Comparison of ENCODE assay signal across 13 cellular contexts in genomic region chrX:9882669-9883446, GRCh38.
DNase-seq lines count a peak whose midpoint lies in the region; ATAC-seq and TF ChIP-seq lines count a peak whose summit lies in the region.
"Had no signal": no experiment of that assay in that cellular context is flagged by ENCODE, and none has a peak within 500 bp of the region (broad histone marks: within the 10 kb centered on the region; RNA-seq: fewer than 3 reads in every experiment).

No MANE protein-coding gene starts in this region.

- H3K27ac ChIP-seq in HEK293 (ENCODE audit: extremely low read depth, low read depth, low read length): no peak overlapping the region

- H3K4me1 Mint-ChIP-seq in activated CD4-positive, alpha-beta T cell treated with anti-CD3 and anti-CD28 coated beads, Interleukin-2, amount 10 ng/mL, durations not matched to agents 7 days and 5 days: no peaks in the 10 kb centered on the region
- H3K4me1 Mint-ChIP-seq: activated CD4-positive, alpha-beta memory T cell treated with anti-CD3 and anti-CD28 coated beads, Interleukin-2, amount 10 ng/mL, durations not matched to agents 7 days and 5 days had no signal

- no peaks in the 10 kb centered on the region for H3K27me3 Mint-ChIP-seq in activated CD4-positive, alpha-beta T cell treated with anti-CD3 and anti-CD28 coated beads, Interleukin-2, amount 10 ng/mL, durations not matched to agents 7 days and 5 days

- DNase-seq in SW480 (ENCODE audit: low spot score) (peak; percentile 30), fibroblast of the aortic adventitia (ENCODE audit: low read depth) (peak; percentile 18), omental fat pad (ENCODE audit: low spot score) (no peak), HCEC 1CT (no peak), A172 (ENCODE audit: low spot score) (no peak)
- no peak for DNase-seq in activated CD4-positive, alpha-beta T cell treated with anti-CD3 and anti-CD28 coated beads, Interleukin-2, amount 10 ng/mL, durations not matched to agents 7 days and 5 days
- DNase-seq: activated CD4-positive, alpha-beta memory T cell treated with anti-CD3 and anti-CD28 coated beads, Interleukin-2, amount 10 ng/mL, durations not matched to agents 7 days and 5 days; caudate nucleus; KG1; naive thymus-derived CD8-positive, alpha-beta T cell had no signal

- CTCF ChIA-PET in HEK293 (lab: Yijun Ruan, JAX): interaction anchor here (0.5 to 0.8 kb wide), 4 partner anchors 10 to 84 kb away, joined by 3 to 5 read pairs (median 3); no protein-coding TSS in a partner anchor
- CTCF ChIA-PET in activated CD4-positive, alpha-beta T cell treated with anti-CD3 and anti-CD28 coated beads, Interleukin-2, amount 10 ng/mL, durations not matched to agents 7 days and 5 days (lab: Charles Lee): interaction anchor here (2.3 kb wide), 1 partner anchor 237 kb away, joined by 13 read pairs; no protein-coding TSS in a partner anchor

- H3K27ac Mint-ChIP-seq in activated CD4-positive, alpha-beta T cell treated with anti-CD3 and anti-CD28 coated beads, Interleukin-2, amount 10 ng/mL, durations not matched to agents 7 days and 5 days: no peak overlapping the region
- H3K27ac Mint-ChIP-seq: activated CD4-positive, alpha-beta memory T cell treated with anti-CD3 and anti-CD28 coated beads, Interleukin-2, amount 10 ng/mL, durations not matched to agents 7 days and 5 days; CD14-positive monocyte had no signal

- no peaks in the 10 kb centered on the region for H3K9me3 Mint-ChIP-seq in activated CD4-positive, alpha-beta T cell treated with anti-CD3 and anti-CD28 coated beads, Interleukin-2, amount 10 ng/mL, durations not matched to agents 7 days and 5 days
- H3K9me3 Mint-ChIP-seq: activated CD4-positive, alpha-beta memory T cell treated with anti-CD3 and anti-CD28 coated beads, Interleukin-2, amount 10 ng/mL, durations not matched to agents 7 days and 5 days; CD14-positive monocyte; naive thymus-derived CD8-positive, alpha-beta T cell had no signal

- no peaks in the 10 kb centered on the region for H3K4me1 ChIP-seq in HEK293 (ENCODE audit: control insufficient read depth, insufficient read depth, low read length)

- H3K4me3 Mint-ChIP-seq in activated CD4-positive, alpha-beta T cell treated with anti-CD3 and anti-CD28 coated beads, Interleukin-2, amount 10 ng/mL, durations not matched to agents 7 days and 5 days: no peak overlapping the region
- H3K4me3 Mint-ChIP-seq: activated CD4-positive, alpha-beta memory T cell treated with anti-CD3 and anti-CD28 coated beads, Interleukin-2, amount 10 ng/mL, durations not matched to agents 7 days and 5 days; CD14-positive monocyte; naive thymus-derived CD8-positive, alpha-beta T cell had no signal

- no peak overlapping the region for H3K4me3 ChIP-seq in HEK293 (ENCODE audit: low read depth, low read length)
- H3K4me3 ChIP-seq in fibroblast of the aortic adventitia (ENCODE audit: low read depth, low read length): no peak overlapping the region

- POLR2A ChIA-PET in HEK293 (lab: Yijun Ruan, JAX): no interaction called here
- POLR2A ChIA-PET in activated CD4-positive, alpha-beta T cell treated with anti-CD3 and anti-CD28 coated beads, Interleukin-2, amount 10 ng/mL, durations not matched to agents 7 days and 5 days (lab: Charles Lee): no interaction called here

- peak; percentile 24 for ATAC-seq in omental fat pad (ENCODE audit: low FRiP score)
- no peak for ATAC-seq in GM21786 (IDR thresholded peaks at IDR 0.05; ENCODE audit: unreplicated experiment)
- ATAC-seq: naive thymus-derived CD8-positive, alpha-beta T cell had no signal

- no peak for TF ChIP-seq CTCF in HEK293 (tag by site-specific recombination; IDR thresholded peaks at IDR 0.05)
- no peak for TF ChIP-seq CTCF in fibroblast of the aortic adventitia (IDR thresholded peaks at IDR 0.05; ENCODE audit: insufficient read depth, low read length)
- TF ChIP-seq CTCF in omental fat pad (IDR thresholded peaks at IDR 0.05): no peak

- H3K36me3 ChIP-seq in HEK293 (ENCODE audit: control insufficient read depth in 2 of 2, insufficient read depth in 1 of 2, low read length in 2 of 2): peaks cover 0 to 3% of the 10 kb centered on the region in 2 experiments; a peak in 1 of 3 replicates

- no peaks in the 10 kb centered on the region for H3K9me3 ChIP-seq in HEK293 (ENCODE audit: control insufficient read depth, insufficient read depth, low read depth, low read length)

- H3K36me3 Mint-ChIP-seq in activated CD4-positive, alpha-beta T cell treated with anti-CD3 and anti-CD28 coated beads, Interleukin-2, amount 10 ng/mL, durations not matched to agents 7 days and 5 days (ENCODE audit: low read depth): no peaks in the 10 kb centered on the region
- H3K36me3 Mint-ChIP-seq: CD14-positive monocyte; naive thymus-derived CD8-positive, alpha-beta T cell had no signal

TF ChIP-seq in HEK293, 187 proteins besides CTCF, POLR2A, EP300 and RAD21 (continues in another document):
- no peak for TF ChIP-seq ZFP37 (tag by site-specific recombination; IDR thresholded peaks at IDR 0.05)
- no peak for TF ChIP-seq ZNF341 (tag by site-specific recombination; IDR thresholded peaks at IDR 0.05; ENCODE audit: low read depth)
- peak; percentile 58; the same call in 1 of the 2 replicates for TF ChIP-seq TCF7L2 (IDR thresholded peaks at IDR 0.05; ENCODE audit: borderline replicate concordance, low read depth, low read length)
- TF ChIP-seq PRDM1 (tag by site-specific recombination; IDR thresholded peaks at IDR 0.05): no peak
- no peak for TF ChIP-seq ZBTB21 (tag by site-specific recombination; IDR thresholded peaks at IDR 0.05)
- TF ChIP-seq ZNF629 (tag by site-specific recombination; IDR thresholded peaks at IDR 0.05): no peak
- no peak for TF ChIP-seq ZNF645 (tag by site-specific recombination; IDR thresholded peaks at IDR 0.05)
- no peak for TF ChIP-seq ZNF324 (tag by site-specific recombination; IDR thresholded peaks at IDR 0.05)
- no peak for TF ChIP-seq HIC1 (tag by site-specific recombination; IDR thresholded peaks at IDR 0.05)
- TF ChIP-seq ZNF670 (tag by site-specific recombination; IDR thresholded peaks at IDR 0.05; ENCODE audit: low read depth): no peak
- no peak for TF ChIP-seq ZNF18 (tag by site-specific recombination; IDR thresholded peaks at IDR 0.05)
- peak; percentile 66; the same call in 1 of the 2 replicates for TF ChIP-seq TRIM28 (IDR thresholded peaks at IDR 0.05; ENCODE audit: borderline replicate concordance, low read length)

Comparison
In these comparisons a context has a peak if more than half of its experiments do, and no peak if none do; other contexts are left out.
1. DNase-seq: peak in SW480 (single experiment) and fibroblast of the aortic adventitia (single experiment); none in omental fat pad (single experiment), HCEC 1CT (single experiment), A172 (single experiment) and activated CD4-positive, alpha-beta T cell treated with anti-CD3 and anti-CD28 coated beads, Interleukin-2, amount 10 ng/mL, durations not matched to agents 7 days and 5 days (single experiment).